In genomic region chr10:110733256-110733952, GRCh38 we compare ENCODE assay signal across 2 cellular contexts.
TF ChIP-seq lines count a peak whose summit lies in the region.

No MANE protein-coding gene starts in this region.

TF ChIP-seq in GM12878, 131 proteins besides CTCF, POLR2A, EP300 and RAD21 (continued from another document):
- TF ChIP-seq RAD51 (IDR thresholded peaks at IDR 0.05): peak; percentile 73; the same call in 1 of the 2 replicates
- TF ChIP-seq KLF5 (IDR thresholded peaks at IDR 0.05; ENCODE audit: partially characterized antibody): no peak
- no peak for TF ChIP-seq SIX5 (IDR thresholded peaks at IDR 0.05; ENCODE audit: low read depth, low read length, severe bottlenecking)
- TF ChIP-seq BHLHE40 (IDR thresholded peaks at IDR 0.05; ENCODE audit: borderline replicate concordance in 1 of 2, low read depth in 2 of 2, low read length in 1 of 2): 0 out of 4 replicates have a peak, but pooled peaks of 1 of the 2 experiments have one; percentile 18
- TF ChIP-seq HDAC6 (IDR thresholded peaks at IDR 0.05; ENCODE audit: unreplicated experiment): no peak
- TF ChIP-seq USF1 (IDR thresholded peaks at IDR 0.05; ENCODE audit: borderline replicate concordance, extremely low read length, insufficient read depth, low read depth, low read length): no peak
- no peak for TF ChIP-seq FOXM1 (IDR thresholded peaks at IDR 0.05; ENCODE audit: low read depth, low read length)
TF ChIP-seq in GM12878: peak in this region for 2.

TF ChIP-seq in HepG2, 621 proteins besides CTCF, POLR2A, EP300 and RAD21 (continued from another document):
- no peak for TF ChIP-seq NFYC (CRISPR knock-in tag; IDR thresholded peaks at IDR 0.05)
- TF ChIP-seq HHEX (CRISPR knock-in tag; IDR thresholded peaks at IDR 0.05): no peak
- TF ChIP-seq BCL3 (CRISPR knock-in tag; IDR thresholded peaks at IDR 0.05): no peak
- TF ChIP-seq MAFK (conservative IDR thresholded peaks at IDR 0.05 in 1 of 2, IDR thresholded peaks at IDR 0.05 in 1 of 2; ENCODE audit: low read length in 2 of 2): peak; percentile 82
- no peak for TF ChIP-seq ASH2L (IDR thresholded peaks at IDR 0.05; ENCODE audit: insufficient read length, low read depth, low read length)
- TF ChIP-seq ZNF383 (CRISPR knock-in tag; IDR thresholded peaks at IDR 0.05; ENCODE audit: borderline replicate concordance): no peak
- TF ChIP-seq IRF2 (CRISPR knock-in tag; IDR thresholded peaks at IDR 0.05): peak; percentile 88; the same call in 1 of the 2 replicates
- no peak for TF ChIP-seq ZNF720 (CRISPR knock-in tag; IDR thresholded peaks at IDR 0.05)
- no peak for TF ChIP-seq ZNF513 (CRISPR knock-in tag; conservative IDR thresholded peaks at IDR 0.05)
- no peak for TF ChIP-seq ATRX (CRISPR knock-in tag; IDR thresholded peaks at IDR 0.05; ENCODE audit: borderline replicate concordance)
- TF ChIP-seq MAFF (IDR thresholded peaks at IDR 0.05; ENCODE audit: low read depth, low read length): peak; percentile 82
- no peak for TF ChIP-seq ZBTB38 (CRISPR knock-in tag; IDR thresholded peaks at IDR 0.05)
- TF ChIP-seq HMGA1 (CRISPR knock-in tag; conservative IDR thresholded peaks at IDR 0.05): no peak
TF ChIP-seq in HepG2: peak in this region for 3.
